In the genomic region with DNA sequence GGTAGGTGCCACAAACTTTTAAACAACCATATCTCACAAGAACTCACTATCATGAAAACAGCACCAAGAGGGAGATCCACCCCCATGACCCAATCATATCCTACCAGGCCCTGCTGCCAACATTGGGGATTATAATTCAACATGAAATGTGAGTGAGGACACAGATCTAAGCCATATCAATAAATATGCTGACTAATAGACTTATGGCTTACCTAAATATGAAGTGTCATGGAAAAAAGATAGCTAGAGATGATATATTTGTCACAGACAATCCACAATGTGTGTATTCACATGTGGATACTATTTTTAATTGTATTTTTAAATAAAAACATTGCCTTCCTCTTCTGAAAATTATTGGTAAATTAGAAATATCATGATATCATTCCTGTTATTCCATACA, we compare ENCODE assay signal across 21 cellular contexts. TPM values are rescaled to one million over a fixed set of nuclear protein-coding genes. Genes with fewer than 3 reads are reported as not detected.
"Had no signal": no experiment of that assay in that cellular context is flagged by ENCODE, and none has a peak within 500 bp of the region (broad histone marks: within the 10 kb centered on the region; RNA-seq: fewer than 3 reads in every experiment).

No MANE protein-coding gene starts in this region.

- DNase-seq: NCI-H1048, NCI-H1436, NCI-H187, NCI-H2029, NCI-H2081 treated with DMSO at 0.1 percent for 48 hours, NCI-H2171, NCI-H226, NCI-H446, NCI-H510A, NCI-H524 treated with DMSO at 0.1 percent for 48 hours, NCI-H69, NCI-H774, PC-3, SHP77, SK-N-SH, SW 1271 had no signal

- H3K9me3 ChIP-seq: SK-N-SH had no signal

- H3K27ac ChIP-seq: RWPE1 had no signal

- H3K4me2 ChIP-seq: SK-N-SH had no signal

- H3K9me3 Mint-ChIP-seq: IgD-negative memory B cell had no signal

- H3K36me3 Mint-ChIP-seq: IgD-negative memory B cell had no signal

- H3K4me3 Mint-ChIP-seq: IgD-negative memory B cell had no signal

- H3K27me3 Mint-ChIP-seq: IgD-negative memory B cell had no signal

- H3K9ac ChIP-seq: SK-N-SH had no signal

- ATAC-seq: Panc1, PC-3 had no signal

- H3K27ac Mint-ChIP-seq: IgD-negative memory B cell had no signal

RNA-seq across cellular contexts. Expression of a gene that starts 38.2 kb away (rescaled TPM):
- total RNA-seq: HT-29, LHCN-M2, PC-3 had no signal
- polyA plus RNA-seq: IgD-negative memory B cell had no signal
